9 cellular contexts compared by ENCODE assay signal in genomic region chr13:20119960-20120359, GRCh38. TPM values are rescaled to one million over a fixed set of nuclear protein-coding genes. Genes with fewer than 3 reads are reported as not detected.
DNase-seq lines count a peak whose midpoint lies in the region; ATAC-seq, FAIRE-seq and TF ChIP-seq lines count a peak whose summit lies in the region.
"Had no signal": no experiment of that assay in that cellular context is flagged by ENCODE, and none has a peak within 500 bp of the region (broad histone marks: within the 10 kb centered on the region; RNA-seq: fewer than 3 reads in every experiment).

No MANE protein-coding gene starts in this region.

- ATAC-seq in right cardiac atrium (no peak), Right ventricle myocardium superior (ENCODE audit: poor library complexity) (no peak), naive B cell (ENCODE audit: low read depth in 2 of 2) (no peak), lower lobe of right lung (no peak)

- peaks cover 3% of the 10 kb centered on the region for H3K4me1 ChIP-seq in right cardiac atrium (ENCODE audit: control insufficient read depth, insufficient read depth, low read length)
- peaks cover 8% of the 10 kb centered on the region for H3K4me1 ChIP-seq in lower lobe of right lung

- no peak for DNase-seq in right cardiac atrium
- no peak for DNase-seq in Right ventricle myocardium superior
- DNase-seq in central memory CD4-positive, alpha-beta T cell = peak; percentile 2
- no peak for DNase-seq in naive B cell
- no peak for DNase-seq in NCI-H524 treated with DMSO at 0.1 percent for 48 hours (lab: John Stamatoyannopoulos, UW)
- no peak for DNase-seq in RCC 7860 (ENCODE audit: low spot score)
- DNase-seq in lower lobe of right lung = no peak
- DNase-seq in activated effector memory CD4-positive, alpha-beta T cell treated with Interleukin-2 at 50 U/mL for 16 hours = no peak
- DNase-seq: DMS153 had no signal

- H3K4me1 Mint-ChIP-seq in naive B cell = peaks cover 9 to 20% (median 14%) of the 10 kb centered on the region in 3 donors

- peaks cover 0 to 2% (median 0%) of the 10 kb centered on the region in 7 donors for H3K9me3 Mint-ChIP-seq in naive B cell

- 76% methylated on average over 3 of the region's 3 CpGs for WGBS in right cardiac atrium

- intact Hi-C loops in right cardiac atrium (cut with DNase I) (no loop called here), Right ventricle myocardium superior (cut with DNase I) (no loop called here), lower lobe of right lung (cut with DNase I) (no loop called here)

- no peak for TF ChIP-seq CTCF in lower lobe of right lung (IDR thresholded peaks at IDR 0.05)

- H3K27me3 ChIP-seq in right cardiac atrium (ENCODE audit: control insufficient read depth, insufficient read depth) (no peaks in the 10 kb centered on the region), lower lobe of right lung (ENCODE audit: low read depth) (peaks cover 5% of the 10 kb centered on the region)

- peaks cover 14 to 29% (median 26%) of the 10 kb centered on the region in 3 donors for H3K27me3 Mint-ChIP-seq in naive B cell

- H3K9me3 ChIP-seq in right cardiac atrium (ENCODE audit: control insufficient read depth, low read length) (no peaks in the 10 kb centered on the region), lower lobe of right lung (no peaks in the 10 kb centered on the region)

- FAIRE-seq in RCC 7860 (lab: Jason Lieb, UNC) = no peak

- H3K27ac ChIP-seq in right cardiac atrium (ENCODE audit: low read length) (peak overlapping the region; percentile 30), lower lobe of right lung (no peak overlapping the region)

- H3K4me3 ChIP-seq in right cardiac atrium (ENCODE audit: low read length) (peak overlapping the region; percentile 29), lower lobe of right lung (no peak overlapping the region)

- peak overlapping the region; percentile 79 to 96 (median 91) for H3K4me3 Mint-ChIP-seq in naive B cell

- no peaks in the 10 kb centered on the region for H3K36me3 ChIP-seq in lower lobe of right lung

- no peaks in the 10 kb centered on the region for H3K36me3 Mint-ChIP-seq in naive B cell

- H3K27ac Mint-ChIP-seq in naive B cell = no peak overlapping the region

RNA-seq across cellular contexts. Expression of gene GJA3, which starts 40.9 kb away (rescaled TPM):
- total RNA-seq in right cardiac atrium = 10 to 100 TPM in 1 of 4 donors, 1 to 10 TPM in 3; 5.0 to 11.0 (median 8.5) TPM
- 5.7 TPM for polyA plus RNA-seq in right cardiac atrium
- total RNA-seq in Right ventricle myocardium superior = 13.9 TPM
- polyA plus RNA-seq in naive B cell (ENCODE audit: low read depth in 6 of 6) = under 1 TPM in 3 of 6 donors, not detected in 3; 0.13 to 0.25 (median 0.14) TPM
- not detected for total RNA-seq in lower lobe of right lung
